23 cellular contexts compared by ENCODE assay signal in genomic region chr5:79666758-79667157, GRCh38. TPM values are rescaled to one million over a fixed set of nuclear protein-coding genes. Genes with fewer than 3 reads are reported as not detected.
DNase-seq lines count a peak whose midpoint lies in the region; FAIRE-seq and TF ChIP-seq lines count a peak whose summit lies in the region.
"Had no signal": no experiment of that assay in that cellular context is flagged by ENCODE, and none has a peak within 500 bp of the region (broad histone marks: within the 10 kb centered on the region; RNA-seq: fewer than 3 reads in every experiment).

No MANE protein-coding gene starts in this region.

- in situ Hi-C loops in G401 (cut with HindIII; ENCODE audit: low sequenced_read_pairs) = no loop called here

- no peaks in the 10 kb centered on the region for H3K79me1 ChIP-seq in mesendoderm (ENCODE audit: low read length)

- no peak overlapping the region for H3K9ac ChIP-seq in mesendoderm (ENCODE audit: low read length)

- WGBS in mesendoderm (ENCODE audit: extremely low coverage, insufficient coverage, low lambda C conversion rate) = no CpG with 5 or more reads among the region's 3 CpGs

- no peak overlapping the region for H3K4me2 ChIP-seq in mesendoderm (ENCODE audit: low read length)

- no peak overlapping the region for H2BK5ac ChIP-seq in mesendoderm (ENCODE audit: low read length)

- no peaks in the 10 kb centered on the region for H3K27me3 ChIP-seq in mesendoderm (ENCODE audit: insufficient read depth, low read length, poor library complexity)
- H3K27me3 ChIP-seq: foreskin keratinocyte, tibial nerve had no signal

- H3K56ac ChIP-seq in mesendoderm (ENCODE audit: low read length) = no peak overlapping the region

- no peaks in the 10 kb centered on the region for H3K36me3 ChIP-seq in mesendoderm (ENCODE audit: control insufficient read depth, insufficient read depth, low read length)

- no peak overlapping the region for H4K8ac ChIP-seq in mesendoderm (ENCODE audit: low read depth, low read length)

- no peak overlapping the region for H3K4me3 ChIP-seq in choroid plexus epithelial cell (ENCODE audit: low read depth, low read length)
- no peak overlapping the region for H3K4me3 ChIP-seq in mesendoderm (ENCODE audit: low read length)
- H3K4me3 ChIP-seq: tibial nerve had no signal

- no peak for TF ChIP-seq CTCF in choroid plexus epithelial cell (conservative IDR thresholded peaks at IDR 0.05; ENCODE audit: low read depth, low read length)

- no peaks in the 10 kb centered on the region for H3K4me1 ChIP-seq in mesendoderm (ENCODE audit: control insufficient read depth, low read depth, low read length)
- H3K4me1 ChIP-seq: foreskin keratinocyte, tibial nerve had no signal

- H3K18ac ChIP-seq in mesendoderm (ENCODE audit: low read length) = no peak overlapping the region

- no peaks in the 10 kb centered on the region for H3K79me2 ChIP-seq in mesendoderm (ENCODE audit: control insufficient read depth, insufficient read depth, low read length)

- H3K4ac ChIP-seq in mesendoderm (ENCODE audit: low read depth, low read length) = no peak overlapping the region

- H2BK120ac ChIP-seq in mesendoderm (ENCODE audit: low read depth, low read length) = no peak overlapping the region

- H2BK15ac ChIP-seq in mesendoderm (replicated peaks; ENCODE audit: low read depth) = no peak overlapping the region

- H2AK5ac ChIP-seq in mesendoderm (ENCODE audit: low read length) = no peak overlapping the region

- DNase-seq in G401 (ENCODE audit: low spot score) = peak; percentile 35
- peak; percentile 2 for DNase-seq in NCI-H69 (lab: John Stamatoyannopoulos, UW)
- peak; percentile 10 for DNase-seq in choroid plexus epithelial cell (ENCODE audit: low read depth)
- peak; percentile 28 for DNase-seq in mesendoderm
- DNase-seq in epidermal melanocyte (ENCODE audit: insufficient read length, low spot score) = no peak
- no peak for DNase-seq in NCI-H446 treated with DMSO at 0.1 percent for 48 hours (lab: John Stamatoyannopoulos, UW)
- DNase-seq in putamen (ENCODE audit: low spot score) = no peak
- DNase-seq in urothelium cell line (ENCODE audit: low spot score) = no peak
- DNase-seq: activated CD4-positive, alpha-beta T cell treated with anti-CD3 and anti-CD28 coated beads, Interleukin-2, amount 10 ng/mL, durations not matched to agents 7 days and 5 days; activated CD8-positive, alpha-beta memory T cell treated with anti-CD3 and anti-CD28 coated beads, Interleukin-2, amount 50 U/mL, for 4 hours; activated effector memory CD4-positive, alpha-beta T cell treated with Interleukin-2 at 50 U/mL for 16 hours; foreskin keratinocyte; hypothalamus; mammary epithelial cell; NCI-H1417; NCI-H524 treated with DMSO at 0.1 percent for 48 hours; SHP77; small intestine; stimulated activated CD4-positive, alpha-beta T cell treated with anti-CD3 and anti-CD28 coated beads, Interleukin-2, amount 100 ng/mL, for 48 hours; T-cell had no signal

- no peak overlapping the region for H4K5ac ChIP-seq in mesendoderm (ENCODE audit: low read length)

- FAIRE-seq in urothelium cell line (lab: Jason Lieb, UNC) = no peak
- FAIRE-seq: bronchial epithelial cell, small intestine had no signal

- H3K23ac ChIP-seq in mesendoderm (ENCODE audit: low read length) = no peak overlapping the region

- H3K27ac ChIP-seq in mesendoderm (ENCODE audit: low read depth, low read length) = no peak overlapping the region
- H3K27ac ChIP-seq: epithelial cell of prostate, foreskin keratinocyte, tibial nerve had no signal

RNA-seq across cellular contexts. Expression of gene CMYA5, which starts 22.9 kb away (rescaled TPM):
- total RNA-seq in G401 (2014; rRNA removed; shearing (Covaris generic)) = under 0.01 and 0.07 TPM in 2 replicates
- polyA plus RNA-seq in mesendoderm (2013, experiment 1 of 2) = 0.41 TPM
- 0.52 TPM for polyA plus RNA-seq in mesendoderm (2013, experiment 2 of 2)

RNA-seq across cellular contexts. Expression of gene TENT2, which starts 54.5 kb away (rescaled TPM):
- 45.8 and 51.4 TPM in 2 replicates for total RNA-seq in G401 (2014; rRNA removed; shearing (Covaris generic))
- polyA plus RNA-seq in mesendoderm (2013, experiment 1 of 2) = 16.7 TPM
- polyA plus RNA-seq in mesendoderm (2013, experiment 2 of 2) = 17.0 TPM

Comparison
In these comparisons a context has a peak if more than half of its experiments do, and no peak if none do; other contexts are left out.
1. DNase-seq: peak in G401 (single experiment), NCI-H69 (single experiment), choroid plexus epithelial cell (single experiment) and mesendoderm (single experiment); none in epidermal melanocyte (single experiment), NCI-H446 treated with DMSO at 0.1 percent for 48 hours (single experiment), putamen (single experiment) and urothelium cell line (single experiment).